18 cellular contexts compared by ENCODE assay signal in genomic region chr14:55604900-55605418, GRCh38.
"Had no signal": no experiment of that assay in that cellular context is flagged by ENCODE, and none has a peak within 500 bp of the region (broad histone marks: within the 10 kb centered on the region; RNA-seq: fewer than 3 reads in every experiment).

No MANE protein-coding gene starts in this region.

- H3K9me3 ChIP-seq: testis had no signal

- H3K27me3 ChIP-seq: brain microvascular endothelial cell, testis had no signal

- H3K27ac Mint-ChIP-seq: activated CD8-positive, alpha-beta memory T cell treated with anti-CD3 and anti-CD28 coated beads, Interleukin-2, amount 10 ng/mL, durations not matched to agents 7 days and 5 days; activated naive CD4-positive, alpha-beta T cell treated with anti-CD3 and anti-CD28 coated beads, Interleukin-2, amount 50 U/mL, for 72 hours; activated T-cell treated with anti-CD3 and anti-CD28 coated beads, Interleukin-2, amount 50 U/mL, for 24 hours; nephron; stimulated activated naive CD8-positive, alpha-beta T cell treated with anti-CD3 and anti-CD28 coated beads, Interleukin-15, amount 100 ng/mL, for 72 hours had no signal

- DNase-seq: activated CD4-positive, alpha-beta T cell treated with anti-CD3 and anti-CD28 coated beads, Interleukin-2, amount 50 U/mL, for 48 hours; activated CD4-positive, CD25-positive, alpha-beta regulatory T cell treated with anti-CD3 and anti-CD28 coated beads, Interleukin-2, amount 50 U/mL, for 72 hours; activated CD8-positive, alpha-beta memory T cell treated with anti-CD3 and anti-CD28 coated beads, Interleukin-2, amount 10 ng/mL, durations not matched to agents 7 days and 5 days; activated effector memory CD4-positive, alpha-beta T cell treated with Interleukin-2 at 50 U/mL for 16 hours; activated T-cell treated with anti-CD3 and anti-CD28 coated beads, Interleukin-2, amount 50 U/mL, for 24 hours; amniotic stem cell; brain microvascular endothelial cell; cerebellar nuclear complex; dermis blood vessel endothelial cell; erythroblast; glutamatergic neuron; stimulated activated CD4-positive, alpha-beta T cell treated with anti-CD3 and anti-CD28 coated beads, Interleukin-4, amount 100 ng/mL, for 1 hour; stimulated activated naive CD8-positive, alpha-beta T cell treated with anti-CD3 and anti-CD28 coated beads, Interleukin-15, amount 100 ng/mL, for 72 hours; T-helper 9 cell; testis had no signal

- H3K36me3 Mint-ChIP-seq: activated naive CD4-positive, alpha-beta T cell treated with anti-CD3 and anti-CD28 coated beads, Interleukin-2, amount 50 U/mL, for 72 hours had no signal

- H3K36me3 ChIP-seq: brain microvascular endothelial cell had no signal

- H3K4me3 ChIP-seq: testis had no signal

- H3K27me3 Mint-ChIP-seq: activated CD8-positive, alpha-beta memory T cell treated with anti-CD3 and anti-CD28 coated beads, Interleukin-2, amount 10 ng/mL, durations not matched to agents 7 days and 5 days; activated T-cell treated with anti-CD3 and anti-CD28 coated beads, Interleukin-2, amount 50 U/mL, for 24 hours; stimulated activated naive CD8-positive, alpha-beta T cell treated with anti-CD3 and anti-CD28 coated beads, Interleukin-15, amount 100 ng/mL, for 72 hours had no signal

- H3K4me3 Mint-ChIP-seq: activated CD8-positive, alpha-beta memory T cell treated with anti-CD3 and anti-CD28 coated beads, Interleukin-2, amount 10 ng/mL, durations not matched to agents 7 days and 5 days; activated T-cell treated with anti-CD3 and anti-CD28 coated beads, Interleukin-2, amount 50 U/mL, for 24 hours; nephron; stimulated activated naive CD8-positive, alpha-beta T cell treated with anti-CD3 and anti-CD28 coated beads, Interleukin-15, amount 100 ng/mL, for 72 hours had no signal

- H3K9me3 Mint-ChIP-seq: activated naive CD4-positive, alpha-beta T cell treated with anti-CD3 and anti-CD28 coated beads, Interleukin-2, amount 50 U/mL, for 72 hours; activated T-cell treated with anti-CD3 and anti-CD28 coated beads, Interleukin-2, amount 50 U/mL, for 24 hours; nephron; stimulated activated naive CD8-positive, alpha-beta T cell treated with anti-CD3 and anti-CD28 coated beads, Interleukin-15, amount 100 ng/mL, for 72 hours had no signal

- ATAC-seq: activated CD8-positive, alpha-beta memory T cell treated with anti-CD3 and anti-CD28 coated beads, Interleukin-2, amount 10 ng/mL, durations not matched to agents 7 days and 5 days; activated naive CD4-positive, alpha-beta T cell treated with anti-CD3 and anti-CD28 coated beads, Interleukin-2, amount 50 U/mL, for 72 hours; left lobe of liver; stimulated activated naive CD8-positive, alpha-beta T cell treated with anti-CD3 and anti-CD28 coated beads, Interleukin-15, amount 100 ng/mL, for 72 hours had no signal

- H3K27ac ChIP-seq: brain microvascular endothelial cell, testis had no signal
